7 cellular contexts compared by ENCODE assay signal in genomic region chr17:32066123-32066680, GRCh38. TPM values are rescaled to one million over a fixed set of nuclear protein-coding genes. Genes with fewer than 3 reads are reported as not detected.
DNase-seq lines count a peak whose midpoint lies in the region; ATAC-seq and TF ChIP-seq lines count a peak whose summit lies in the region.
"Not testable (repeated sequence)": the region's sequence is repeated elsewhere in the genome, so short reads cannot be mapped to it uniquely, and the experiment has no call there.

No MANE protein-coding gene starts in this region.

- not testable (repeated sequence) for H4K20me1 ChIP-seq in BLaER1

- H3K9me3 ChIP-seq in BLaER1, result not testable (repeated sequence)

- not testable (repeated sequence) for H3K9me3 Mint-ChIP-seq in osteocyte (ENCODE audit: unreplicated experiment)

- H3K36me3 ChIP-seq in BLaER1, result not testable (repeated sequence)

- H3K36me3 Mint-ChIP-seq in osteocyte (ENCODE audit: unreplicated experiment), result not testable (repeated sequence)

- H3K4me3 Mint-ChIP-seq in osteocyte (ENCODE audit: unreplicated experiment), result not testable (repeated sequence)

- peak overlapping the region; percentile 65 for H3K27ac ChIP-seq in BLaER1

- peak; percentile 29 for DNase-seq in SK-N-DZ (ENCODE audit: low spot score)
- DNase-seq in ecto neural progenitor cell (ENCODE audit: low spot score), result peak; percentile 28
- not testable (repeated sequence) for DNase-seq in Right ventricle myocardium superior
- DNase-seq in left kidney (ENCODE audit: low read depth, low spot score), result peak; percentile 23
- DNase-seq in osteocyte (ENCODE audit: extremely low spot score, unreplicated experiment), result peak; percentile 11

- H3K9ac ChIP-seq in BLaER1, result not testable (repeated sequence)

- peak overlapping the region; percentile 55 for H3K4me2 ChIP-seq in BLaER1

- H3K4me1 Mint-ChIP-seq in osteocyte (ENCODE audit: unreplicated experiment), result not testable (repeated sequence)

- not testable (repeated sequence) for H3K27me3 ChIP-seq in BLaER1

- not testable (repeated sequence) for H3K27ac Mint-ChIP-seq in osteocyte (ENCODE audit: unreplicated experiment)

- H3K4me1 ChIP-seq in BLaER1, result peaks cover 30% of the 10 kb centered on the region

- peak; percentile 11 for ATAC-seq in esophagus mucosa
- ATAC-seq in Right ventricle myocardium superior (ENCODE audit: poor library complexity), result peak; percentile 11

- intact Hi-C loops in Right ventricle myocardium superior (cut with DNase I), result not testable (repeated sequence)

- not testable (repeated sequence) for H3K4me3 ChIP-seq in BLaER1

- not testable (repeated sequence) for TF ChIP-seq CTCF in osteocyte (IDR thresholded peaks at IDR 0.05)

- H3K27me3 Mint-ChIP-seq in osteocyte (ENCODE audit: unreplicated experiment), result not testable (repeated sequence)

RNA-seq across cellular contexts. Expression of gene LRRC37B, which starts 59.0 kb away (rescaled TPM):
- 30.0 and 34.9 TPM in 2 replicates for polyA plus RNA-seq in SK-N-DZ (2014; cell fraction: cytosol; rRNA removed)
- 41.8 and 82.8 TPM in 2 replicates for polyA plus RNA-seq in SK-N-DZ (2014; cell fraction: nucleus; rRNA removed)
- total RNA-seq in esophagus mucosa (4.4 TPM), Right ventricle myocardium superior (3.0 TPM), osteocyte (18.9 and 24.7 TPM in 2 replicates)
